Comparison of ENCODE assay signal across 1 cellular context in genomic region chr2:170771049-170771937, GRCh38.
TF ChIP-seq lines count a peak whose summit lies in the region.

No MANE protein-coding gene starts in this region.

TF ChIP-seq in H1, 55 proteins besides CTCF, POLR2A, EP300 and RAD21:
- TF ChIP-seq KDM4A (IDR thresholded peaks at IDR 0.05; ENCODE audit: low read depth, low read length, severe bottlenecking) = peak; percentile 85
- TF ChIP-seq RXRA (IDR thresholded peaks at IDR 0.05; ENCODE audit: insufficient read depth, low read depth, low read length) = no peak
- peak in 1 of 2 experiments; percentile 73; a peak in 1 of 4 replicates for TF ChIP-seq HDAC2 (IDR thresholded peaks at IDR 0.05; ENCODE audit: borderline replicate concordance in 1 of 2, low read depth in 2 of 2, low read length in 2 of 2)
- peak; percentile 8; the same call in 1 of the 2 replicates for TF ChIP-seq PHF8 (conservative IDR thresholded peaks at IDR 0.05; ENCODE audit: low read depth, low read length)
- peak; percentile 42 for TF ChIP-seq ASH2L (IDR thresholded peaks at IDR 0.05; ENCODE audit: low read length)
- TF ChIP-seq JUN (IDR thresholded peaks at IDR 0.05; ENCODE audit: low read depth, low read length) = no peak
- 0 out of 2 replicates have a peak, but pooled peaks have one; percentile 26 for TF ChIP-seq TAF1 (IDR thresholded peaks at IDR 0.05; ENCODE audit: low read depth, low read length)
- no peak for TF ChIP-seq YY1 (IDR thresholded peaks at IDR 0.05; ENCODE audit: low read depth, low read length)
- TF ChIP-seq HDAC6 (IDR thresholded peaks at IDR 0.05; ENCODE audit: low read depth, low read length) = no peak
- TF ChIP-seq TEAD4 (IDR thresholded peaks at IDR 0.05; ENCODE audit: low read depth, low read length) = no peak
- no peak for TF ChIP-seq CREB1 (IDR thresholded peaks at IDR 0.05)
- no peak for TF ChIP-seq RFX5 (IDR thresholded peaks at IDR 0.05; ENCODE audit: borderline replicate concordance, low read depth, low read length)
- no peak for TF ChIP-seq USF2 (IDR thresholded peaks at IDR 0.05; ENCODE audit: low read length)
- TF ChIP-seq SIN3A (conservative IDR thresholded peaks at IDR 0.05 in 1 of 2, IDR thresholded peaks at IDR 0.05 in 1 of 2; ENCODE audit: low read depth in 1 of 2, low read length in 2 of 2) = no peak; a peak in 2 of 4 replicates
- TF ChIP-seq RBBP5 (IDR thresholded peaks at IDR 0.05; ENCODE audit: borderline replicate concordance, low read depth, low read length) = peak; percentile 89; the same call in 1 of the 2 replicates
- no peak for TF ChIP-seq NANOG (IDR thresholded peaks at IDR 0.05; ENCODE audit: insufficient read depth, low read depth, low read length, poor library complexity, severe bottlenecking)
- TF ChIP-seq SP4 (IDR thresholded peaks at IDR 0.05; ENCODE audit: low read length) = no peak
- peak; percentile 10 for TF ChIP-seq TAF7 (optimal IDR thresholded peaks at IDR 0.05; ENCODE audit: borderline replicate concordance, low read depth, low read length)
- TF ChIP-seq MAX (IDR thresholded peaks at IDR 0.05) = no peak
- no peak for TF ChIP-seq CHD7 (IDR thresholded peaks at IDR 0.05; ENCODE audit: insufficient replicate concordance, low read length)
- TF ChIP-seq POLR2AphosphoS5 (IDR thresholded peaks at IDR 0.05; ENCODE audit: low read depth, low read length) = no peak
- TF ChIP-seq CHD1 (IDR thresholded peaks at IDR 0.05; ENCODE audit: low read depth, low read length) = no peak
- TF ChIP-seq JUND (IDR thresholded peaks at IDR 0.05; ENCODE audit: low read length) = no peak
- TF ChIP-seq KDM5A (IDR thresholded peaks at IDR 0.05; ENCODE audit: low read length) = no peak
